In genomic region chr12:108553799-108554198, GRCh38 we compare ENCODE assay signal across 19 cellular contexts. TPM values are rescaled to one million over a fixed set of nuclear protein-coding genes. Genes with fewer than 3 reads are reported as not detected.
A peak's percentile ranks its signal among the peaks of the same experiment; 100 is the strongest.
DNase-seq lines count a peak whose midpoint lies in the region; ATAC-seq, FAIRE-seq and TF ChIP-seq lines count a peak whose summit lies in the region.
"Had no signal": no experiment of that assay in that cellular context is flagged by ENCODE, and none has a peak within 500 bp of the region (broad histone marks: within the 10 kb centered on the region; RNA-seq: fewer than 3 reads in every experiment).

No MANE protein-coding gene starts in this region.

- ATAC-seq in CD4-positive, alpha-beta T cell (ENCODE audit: poor library complexity) = no peak
- ATAC-seq in WTC11 (no peak), memory B cell (ENCODE audit: low read depth) (no peak)

- CTCF ChIA-PET in CD4-positive, alpha-beta T cell (lab: Charles Lee) = no interaction called here
- CTCF ChIA-PET in WTC11 (lab: Charles Lee) = no interaction called here
- CTCF ChIA-PET in activated CD4-positive, alpha-beta memory T cell treated with anti-CD3 and anti-CD28 coated beads, Interleukin-2, amount 10 ng/mL, durations not matched to agents 7 days and 5 days (lab: Charles Lee) = no interaction called here

- peaks cover 65% of the 10 kb centered on the region for H3K36me3 Mint-ChIP-seq in CD4-positive, alpha-beta T cell (ENCODE audit: low read depth)
- H3K36me3 Mint-ChIP-seq in WTC11 = peaks cover 17% of the 10 kb centered on the region
- H3K36me3 Mint-ChIP-seq in memory B cell = peaks cover 10% of the 10 kb centered on the region
- peaks cover 0 to 4% (median 0%) of the 10 kb centered on the region in 3 donors for H3K36me3 Mint-ChIP-seq in immature natural killer cell
- peaks cover 41% of the 10 kb centered on the region for H3K36me3 Mint-ChIP-seq in activated CD4-positive, alpha-beta memory T cell treated with anti-CD3 and anti-CD28 coated beads, Interleukin-2, amount 10 ng/mL, durations not matched to agents 7 days and 5 days (ENCODE audit: low read depth)

- peaks cover 90% of the 10 kb centered on the region for H3K4me1 Mint-ChIP-seq in CD4-positive, alpha-beta T cell (ENCODE audit: low read depth)
- H3K4me1 Mint-ChIP-seq in WTC11 (peaks cover 44% of the 10 kb centered on the region), memory B cell (peaks cover 50% of the 10 kb centered on the region), immature natural killer cell (peaks cover 68 to 95% of the 10 kb centered on the region in 2 donors)
- peaks cover 70% of the 10 kb centered on the region for H3K4me1 Mint-ChIP-seq in activated CD4-positive, alpha-beta memory T cell treated with anti-CD3 and anti-CD28 coated beads, Interleukin-2, amount 10 ng/mL, durations not matched to agents 7 days and 5 days

- intact Hi-C loops in CD4-positive, alpha-beta T cell (cut with DNase I, micrococcal nuclease) = no loop called here
- intact Hi-C loops in uterus (cut with DNase I; ENCODE audit: low total_unique reads) = no loop called here

- H3K36me3 ChIP-seq in uterus = no peaks in the 10 kb centered on the region

- no peak overlapping the region for H3K4me3 ChIP-seq in uterus
- H3K4me3 ChIP-seq: PC-9, SJCRH30 had no signal

- H3K4me1 ChIP-seq in uterus = peaks cover 2 to 8% of the 10 kb centered on the region in 2 donors
- H3K4me1 ChIP-seq: SJCRH30 had no signal

- no peak for DNase-seq in CD4-positive, alpha-beta T cell
- no peak for DNase-seq in GM12891 (ENCODE audit: insufficient read length, low spot score)
- no peak for DNase-seq in WTC11 (ENCODE audit: low spot score)
- DNase-seq in memory B cell (ENCODE audit: low spot score in 2 of 2) = peak in 1 of 2 donors; percentile 4
- no peak for DNase-seq in immature natural killer cell
- DNase-seq in uterus = no peak
- DNase-seq in activated CD4-positive, alpha-beta memory T cell treated with anti-CD3 and anti-CD28 coated beads, Interleukin-2, amount 10 ng/mL, durations not matched to agents 7 days and 5 days = no peak
- DNase-seq: ACHN; CD4-positive, alpha-beta memory T cell; HCEC 1CT; Karpas-422; MM.1S; NCI-H1092 treated with DMSO at 0.1 percent for 48 hours; NCI-H2081 treated with DMSO at 0.1 percent for 48 hours; NCI-H510A; NCI-H774; PC-9; SJCRH30 had no signal

- TF ChIP-seq CTCF in CD4-positive, alpha-beta T cell (IDR thresholded peaks at IDR 0.05) = no peak
- no peak for TF ChIP-seq CTCF in WTC11 (IDR thresholded peaks at IDR 0.05)
- no peak for TF ChIP-seq CTCF in uterus (IDR thresholded peaks at IDR 0.05)

- TF ChIP-seq POLR2A in GM12891 (IDR thresholded peaks at IDR 0.05; ENCODE audit: low read depth, low read length) (no peak), uterus (IDR thresholded peaks at IDR 0.05) (no peak)

- no peaks in the 10 kb centered on the region for H3K27me3 Mint-ChIP-seq in CD4-positive, alpha-beta T cell
- H3K27me3 Mint-ChIP-seq in WTC11 (ENCODE audit: low read depth) = no peaks in the 10 kb centered on the region
- H3K27me3 Mint-ChIP-seq in memory B cell = no peaks in the 10 kb centered on the region
- H3K27me3 Mint-ChIP-seq in immature natural killer cell (ENCODE audit: low read depth in 3 of 3) = no peaks in the 10 kb centered on the region
- no peaks in the 10 kb centered on the region for H3K27me3 Mint-ChIP-seq in activated CD4-positive, alpha-beta memory T cell treated with anti-CD3 and anti-CD28 coated beads, Interleukin-2, amount 10 ng/mL, durations not matched to agents 7 days and 5 days
- H3K27me3 Mint-ChIP-seq: CD4-positive, alpha-beta memory T cell had no signal

- H3K9me3 ChIP-seq in CD4-positive, alpha-beta T cell (ENCODE audit: control insufficient read depth, low read length) = no peaks in the 10 kb centered on the region
- H3K9me3 ChIP-seq in uterus = no peaks in the 10 kb centered on the region
- H3K9me3 ChIP-seq: SJCRH30 had no signal

- peak overlapping the region; percentile 12 for H3K4me3 Mint-ChIP-seq in CD4-positive, alpha-beta T cell
- H3K4me3 Mint-ChIP-seq in WTC11 (no peak overlapping the region), memory B cell (peak overlapping the region; percentile 1), immature natural killer cell (no peak overlapping the region)
- no peak overlapping the region for H3K4me3 Mint-ChIP-seq in activated CD4-positive, alpha-beta memory T cell treated with anti-CD3 and anti-CD28 coated beads, Interleukin-2, amount 10 ng/mL, durations not matched to agents 7 days and 5 days

- peak overlapping the region; percentile 24 for H3K27ac Mint-ChIP-seq in CD4-positive, alpha-beta T cell
- H3K27ac Mint-ChIP-seq in WTC11 (peak overlapping the region; percentile 73), memory B cell (no peak overlapping the region), immature natural killer cell (no peak overlapping the region)
- no peak overlapping the region for H3K27ac Mint-ChIP-seq in activated CD4-positive, alpha-beta memory T cell treated with anti-CD3 and anti-CD28 coated beads, Interleukin-2, amount 10 ng/mL, durations not matched to agents 7 days and 5 days

- H3K27me3 ChIP-seq in CD4-positive, alpha-beta T cell (ENCODE audit: control insufficient read depth, insufficient read depth, low read length) = no peaks in the 10 kb centered on the region
- H3K27me3 ChIP-seq in uterus = no peaks in the 10 kb centered on the region
- H3K27me3 ChIP-seq: SJCRH30 had no signal

- H3K9me3 Mint-ChIP-seq in CD4-positive, alpha-beta T cell = no peaks in the 10 kb centered on the region
- no peaks in the 10 kb centered on the region for H3K9me3 Mint-ChIP-seq in WTC11
- no peaks in the 10 kb centered on the region for H3K9me3 Mint-ChIP-seq in memory B cell
- H3K9me3 Mint-ChIP-seq in immature natural killer cell = no peaks in the 10 kb centered on the region
- no peaks in the 10 kb centered on the region for H3K9me3 Mint-ChIP-seq in activated CD4-positive, alpha-beta memory T cell treated with anti-CD3 and anti-CD28 coated beads, Interleukin-2, amount 10 ng/mL, durations not matched to agents 7 days and 5 days
- H3K9me3 Mint-ChIP-seq: CD4-positive, alpha-beta memory T cell had no signal

- no peak overlapping the region for H3K27ac ChIP-seq in CD4-positive, alpha-beta T cell (ENCODE audit: low read depth, low read length)
- H3K27ac ChIP-seq in uterus = no peak overlapping the region
- H3K27ac ChIP-seq: PC-9, SJCRH30 had no signal

- POLR2A ChIA-PET in CD4-positive, alpha-beta T cell (lab: Charles Lee) = no interaction called here
- POLR2A ChIA-PET in WTC11 (lab: Charles Lee) = no interaction called here
- POLR2A ChIA-PET in activated CD4-positive, alpha-beta memory T cell treated with anti-CD3 and anti-CD28 coated beads, Interleukin-2, amount 10 ng/mL, durations not matched to agents 7 days and 5 days (lab: Charles Lee) = no interaction called here

- FAIRE-seq in GM12891 (lab: Jason Lieb, UNC) = no peak

TF ChIP-seq in GM12891, 5 proteins besides CTCF, POLR2A, EP300 and RAD21:
- TF ChIP-seq POLR2AphosphoS5 (IDR thresholded peaks at IDR 0.05; ENCODE audit: low read depth, low read length) (0 out of 2 replicates have a peak, but pooled peaks have one; percentile 22), TAF1 (IDR thresholded peaks at IDR 0.05; ENCODE audit: low read depth, low read length) (no peak), PAX5 (IDR thresholded peaks at IDR 0.05; ENCODE audit: insufficient read depth, low read length, severe bottlenecking) (no peak)

TF ChIP-seq in WTC11, 78 proteins besides CTCF, POLR2A, EP300 and RAD21 (continues in another document):
- TF ChIP-seq ELF4 (CRISPR knock-in tag; IDR thresholded peaks at IDR 0.05; ENCODE audit: low read depth) (no peak), TEAD1 (CRISPR knock-in tag; IDR thresholded peaks at IDR 0.05) (no peak), JUN (CRISPR knock-in tag; IDR thresholded peaks at IDR 0.05) (no peak), MXD4 (CRISPR knock-in tag; IDR thresholded peaks at IDR 0.05; ENCODE audit: borderline replicate concordance) (no peak)

RNA-seq across cellular contexts. Expression of gene SART3, which starts 7.2 kb away (rescaled TPM):
- 100 to 1,000 TPM in 1 of 2 experiments, 10 to 100 TPM in 1; 95.1 to 104 TPM for total RNA-seq in CD4-positive, alpha-beta T cell
- 31.7 TPM for polyA plus RNA-seq in GM12891 (2012; ENCODE audit: low read depth, missing spikeins)
- total RNA-seq in WTC11 (2021) (75.6 to 91.2 TPM (median 76.8 TPM) in 3 replicates), uterus (10 to 100 TPM; 16.2 to 86.1 (median 55.7) TPM)
- polyA plus RNA-seq in immature natural killer cell = 10 to 100 TPM; 21.5 to 51.1 (median 30.5) TPM
- 10 to 100 TPM; 68.9 to 70.3 TPM for total RNA-seq in activated CD4-positive, alpha-beta memory T cell treated with anti-CD3 and anti-CD28 coated beads, Interleukin-2, amount 10 ng/mL, durations not matched to agents 7 days and 5 days

RNA-seq across cellular contexts. Expression of gene ISCU, which starts 8.6 kb away (rescaled TPM):
- total RNA-seq in CD4-positive, alpha-beta T cell = 100 to 1,000 TPM; 269 to 270 TPM
- 134 TPM for polyA plus RNA-seq in GM12891 (2012; ENCODE audit: low read depth, missing spikeins)
- total RNA-seq in WTC11 (2021) (73.8 to 85.9 TPM (median 74.2 TPM) in 3 replicates), uterus (100 to 1,000 TPM in 3 of 4 donors, 10 to 100 TPM in 1; 81.3 to 226 (median 161) TPM)
- 100 to 1,000 TPM; 159 to 211 (median 178) TPM for polyA plus RNA-seq in immature natural killer cell
- 10 to 100 TPM; 69.9 to 74.1 TPM for total RNA-seq in activated CD4-positive, alpha-beta memory T cell treated with anti-CD3 and anti-CD28 coated beads, Interleukin-2, amount 10 ng/mL, durations not matched to agents 7 days and 5 days

RNA-seq across cellular contexts. Expression of gene FICD, which starts 38.7 kb away (rescaled TPM):
- total RNA-seq in CD4-positive, alpha-beta T cell = 1 to 10 TPM; 2.7 to 3.2 TPM
- 2.8 TPM for polyA plus RNA-seq in GM12891 (2012; ENCODE audit: low read depth, missing spikeins)
- total RNA-seq in WTC11 (2021) (4.4 to 6.7 TPM (median 6.3 TPM) in 3 replicates), uterus (10 to 100 TPM in 1 of 4 donors, 1 to 10 TPM in 3; 3.5 to 11.5 (median 4.3) TPM)
- polyA plus RNA-seq in immature natural killer cell = 1 to 10 TPM; 1.3 to 6.7 (median 2.3) TPM
- 1 to 10 TPM; 6.3 to 7.1 TPM for total RNA-seq in activated CD4-positive, alpha-beta memory T cell treated with anti-CD3 and anti-CD28 coated beads, Interleukin-2, amount 10 ng/mL, durations not matched to agents 7 days and 5 days

RNA-seq across cellular contexts. Expression of gene TMEM119, which starts 44.1 kb away (rescaled TPM):
- 1 to 10 TPM; 2.1 to 2.6 TPM for total RNA-seq in CD4-positive, alpha-beta T cell
- polyA plus RNA-seq in GM12891 (2012; ENCODE audit: low read depth, missing spikeins) = 0.10 TPM
- total RNA-seq in WTC11 (2021) = 0.16 to 0.25 TPM (median 0.20 TPM) in 3 replicates
- polyA plus RNA-seq in immature natural killer cell = under 1 TPM in 1 of 3 donors, not detected in 2; 0.47 TPM
- total RNA-seq in uterus = 100 to 1,000 TPM in 1 of 4 donors, 10 to 100 TPM in 2, 1 to 10 TPM in 1; 9.1 to 102 (median 12.4) TPM
- total RNA-seq in activated CD4-positive, alpha-beta memory T cell treated with anti-CD3 and anti-CD28 coated beads, Interleukin-2, amount 10 ng/mL, durations not matched to agents 7 days and 5 days = 1 to 10 TPM in 1 of 2 experiments, under 1 TPM in 1; 0.80 to 1.0 TPM
- total RNA-seq: HT-29, PC-9 had no signal

Comparison
In these comparisons a context has a peak if more than half of its experiments do, and no peak if none do; other contexts are left out.
1. H3K27ac Mint-ChIP-seq: peak in CD4-positive, alpha-beta T cell (single experiment) and WTC11 (single experiment); none in memory B cell (single experiment), immature natural killer cell (0 of 6) and activated CD4-positive, alpha-beta memory T cell treated with anti-CD3 and anti-CD28 coated beads, Interleukin-2, amount 10 ng/mL, durations not matched to agents 7 days and 5 days (single experiment).
2. H3K4me3 Mint-ChIP-seq: peak in CD4-positive, alpha-beta T cell (single experiment) and memory B cell (single experiment); none in WTC11 (single experiment), immature natural killer cell (0 of 5) and activated CD4-positive, alpha-beta memory T cell treated with anti-CD3 and anti-CD28 coated beads, Interleukin-2, amount 10 ng/mL, durations not matched to agents 7 days and 5 days (single experiment).